ENCODE assay signal across 1 cellular context in the genomic region with DNA sequence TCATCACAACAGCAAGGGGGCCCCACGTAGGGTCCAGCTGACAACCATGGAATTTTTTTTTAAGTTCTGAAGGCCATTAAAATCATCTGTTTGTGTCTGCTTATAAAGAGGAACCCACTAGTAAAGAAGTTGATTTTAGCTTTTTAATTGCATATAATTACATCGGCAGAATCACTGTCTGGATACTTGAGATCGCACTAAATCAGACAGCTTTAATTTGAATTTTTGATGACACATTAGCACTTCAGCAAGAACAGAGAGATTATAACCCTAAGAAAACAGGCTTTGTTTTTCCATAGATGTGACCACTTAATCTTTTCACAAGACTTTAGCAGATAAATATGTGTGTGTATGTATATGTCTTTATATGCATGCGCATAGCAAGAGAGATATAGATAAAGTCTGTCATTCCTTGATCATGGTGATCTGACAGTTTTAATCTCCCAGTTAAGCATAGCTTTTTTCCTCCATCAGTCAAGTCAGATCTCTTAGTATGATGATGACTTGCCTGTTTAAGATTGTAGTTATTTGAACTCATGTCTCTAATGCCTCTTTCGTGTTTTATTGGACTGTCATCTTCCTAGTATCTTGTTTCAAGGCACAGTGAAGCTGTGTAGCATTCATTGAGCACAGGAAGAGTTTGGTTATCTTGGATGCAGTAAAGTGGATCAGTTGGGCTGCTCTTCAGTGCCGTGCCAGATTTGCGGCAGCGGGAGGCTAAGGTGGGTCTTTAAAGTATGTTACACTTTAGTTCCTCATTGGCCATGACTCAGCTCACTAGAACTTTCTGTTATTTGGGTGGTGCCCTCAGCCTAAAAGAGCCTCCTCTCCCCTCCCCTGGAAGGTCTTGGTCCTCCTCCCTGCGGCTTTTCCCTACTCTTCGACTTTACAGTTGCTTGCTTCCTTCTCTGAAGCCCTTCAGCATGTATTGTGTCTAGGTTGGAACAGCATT.
TF ChIP-seq lines count a peak whose summit lies in the region.

No MANE protein-coding gene starts in this region.

TF ChIP-seq in HEK293, 187 proteins besides CTCF, POLR2A, EP300 and RAD21 (continued from another document and continues in another):
- TF ChIP-seq, protein P1, sequence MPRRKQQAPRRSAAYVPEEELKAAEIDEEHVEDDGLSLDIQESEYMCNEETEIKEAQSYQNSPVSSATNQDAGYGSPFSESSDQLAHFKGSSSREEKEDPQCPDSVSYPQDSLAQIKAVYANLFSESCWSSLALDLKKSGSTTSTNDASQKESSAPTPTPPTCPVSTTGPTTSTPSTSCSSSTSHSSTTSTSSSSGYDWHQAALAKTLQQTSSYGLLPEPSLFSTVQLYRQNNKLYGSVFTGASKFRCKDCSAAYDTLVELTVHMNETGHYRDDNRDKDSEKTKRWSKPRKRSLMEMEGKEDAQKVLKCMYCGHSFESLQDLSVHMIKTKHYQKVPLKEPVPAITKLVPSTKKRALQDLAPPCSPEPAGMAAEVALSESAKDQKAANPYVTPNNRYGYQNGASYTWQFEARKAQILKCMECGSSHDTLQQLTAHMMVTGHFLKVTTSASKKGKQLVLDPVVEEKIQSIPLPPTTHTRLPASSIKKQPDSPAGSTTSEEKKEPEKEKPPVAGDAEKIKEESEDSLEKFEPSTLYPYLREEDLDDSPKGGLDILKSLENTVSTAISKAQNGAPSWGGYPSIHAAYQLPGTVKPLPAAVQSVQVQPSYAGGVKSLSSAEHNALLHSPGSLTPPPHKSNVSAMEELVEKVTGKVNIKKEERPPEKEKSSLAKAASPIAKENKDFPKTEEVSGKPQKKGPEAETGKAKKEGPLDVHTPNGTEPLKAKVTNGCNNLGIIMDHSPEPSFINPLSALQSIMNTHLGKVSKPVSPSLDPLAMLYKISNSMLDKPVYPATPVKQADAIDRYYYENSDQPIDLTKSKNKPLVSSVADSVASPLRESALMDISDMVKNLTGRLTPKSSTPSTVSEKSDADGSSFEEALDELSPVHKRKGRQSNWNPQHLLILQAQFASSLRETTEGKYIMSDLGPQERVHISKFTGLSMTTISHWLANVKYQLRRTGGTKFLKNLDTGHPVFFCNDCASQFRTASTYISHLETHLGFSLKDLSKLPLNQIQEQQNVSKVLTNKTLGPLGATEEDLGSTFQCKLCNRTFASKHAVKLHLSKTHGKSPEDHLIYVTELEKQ (tag by site-specific recombination; IDR thresholded peaks at IDR 0.05; ENCODE audit: borderline replicate concordance) = peak; percentile 82; the same call in 1 of the 2 replicates
- TF ChIP-seq GLIS1 (tag by site-specific recombination; IDR thresholded peaks at IDR 0.05) = peak; percentile 82
- TF ChIP-seq, protein P2, sequence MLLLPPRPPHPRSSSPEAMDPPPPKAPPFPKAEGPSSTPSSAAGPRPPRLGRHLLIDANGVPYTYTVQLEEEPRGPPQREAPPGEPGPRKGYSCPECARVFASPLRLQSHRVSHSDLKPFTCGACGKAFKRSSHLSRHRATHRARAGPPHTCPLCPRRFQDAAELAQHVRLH (tag by site-specific recombination; IDR thresholded peaks at IDR 0.05) = peak; percentile 81
- TF ChIP-seq ZNF837 (tag by site-specific recombination; IDR thresholded peaks at IDR 0.05) = 0 out of 2 replicates have a peak, but pooled peaks have one; percentile 50
- TF ChIP-seq SP3 (tag by site-specific recombination; IDR thresholded peaks at IDR 0.05) = no peak
- peak; percentile 92 for TF ChIP-seq ZEB2 (tag by site-specific recombination; IDR thresholded peaks at IDR 0.05)
- TF ChIP-seq ZNF366 (tag by site-specific recombination; conservative IDR thresholded peaks at IDR 0.05) = peak; percentile 60
- no peak for TF ChIP-seq ZNF37A (tag by site-specific recombination; IDR thresholded peaks at IDR 0.05)
- TF ChIP-seq TRIM28 (IDR thresholded peaks at IDR 0.05; ENCODE audit: borderline replicate concordance, low read length) = peak; percentile 76; the same call in 1 of the 2 replicates
- peak; percentile 18; the same call in 1 of the 2 replicates for TF ChIP-seq KLF16 (tag by site-specific recombination; IDR thresholded peaks at IDR 0.05)
- no peak for TF ChIP-seq SETDB1 (IDR thresholded peaks at IDR 0.05; ENCODE audit: insufficient read length, low read length)
- TF ChIP-seq ZNF292 (tag by site-specific recombination; IDR thresholded peaks at IDR 0.05; ENCODE audit: borderline replicate concordance, low read depth) = no peak
- no peak for TF ChIP-seq ZNF274 (IDR thresholded peaks at IDR 0.05; ENCODE audit: low read length)
- no peak for TF ChIP-seq ZNF274 (tag by site-specific recombination; IDR thresholded peaks at IDR 0.05; ENCODE audit: borderline replicate concordance)
- TF ChIP-seq, protein P3, sequence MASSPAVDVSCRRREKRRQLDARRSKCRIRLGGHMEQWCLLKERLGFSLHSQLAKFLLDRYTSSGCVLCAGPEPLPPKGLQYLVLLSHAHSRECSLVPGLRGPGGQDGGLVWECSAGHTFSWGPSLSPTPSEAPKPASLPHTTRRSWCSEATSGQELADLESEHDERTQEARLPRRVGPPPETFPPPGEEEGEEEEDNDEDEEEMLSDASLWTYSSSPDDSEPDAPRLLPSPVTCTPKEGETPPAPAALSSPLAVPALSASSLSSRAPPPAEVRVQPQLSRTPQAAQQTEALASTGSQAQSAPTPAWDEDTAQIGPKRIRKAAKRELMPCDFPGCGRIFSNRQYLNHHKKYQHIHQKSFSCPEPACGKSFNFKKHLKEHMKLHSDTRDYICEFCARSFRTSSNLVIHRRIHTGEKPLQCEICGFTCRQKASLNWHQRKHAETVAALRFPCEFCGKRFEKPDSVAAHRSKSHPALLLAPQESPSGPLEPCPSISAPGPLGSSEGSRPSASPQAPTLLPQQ (tag by site-specific recombination; IDR thresholded peaks at IDR 0.05) = peak; percentile 92
- TF ChIP-seq ZBTB48 (tag by site-specific recombination; IDR thresholded peaks at IDR 0.05) = 0 out of 2 replicates have a peak, but pooled peaks have one; percentile 28
- peak; percentile 59 for TF ChIP-seq OVOL3 (tag by site-specific recombination; IDR thresholded peaks at IDR 0.05)
- no peak; the same call in 1 of the 2 replicates for TF ChIP-seq ZNF146 (tag by site-specific recombination; IDR thresholded peaks at IDR 0.05)
- no peak for TF ChIP-seq YY1 (tag by site-specific recombination; IDR thresholded peaks at IDR 0.05)
- TF ChIP-seq ZNF600 (tag by site-specific recombination; IDR thresholded peaks at IDR 0.05) = peak; percentile 84
- TF ChIP-seq, protein P4, sequence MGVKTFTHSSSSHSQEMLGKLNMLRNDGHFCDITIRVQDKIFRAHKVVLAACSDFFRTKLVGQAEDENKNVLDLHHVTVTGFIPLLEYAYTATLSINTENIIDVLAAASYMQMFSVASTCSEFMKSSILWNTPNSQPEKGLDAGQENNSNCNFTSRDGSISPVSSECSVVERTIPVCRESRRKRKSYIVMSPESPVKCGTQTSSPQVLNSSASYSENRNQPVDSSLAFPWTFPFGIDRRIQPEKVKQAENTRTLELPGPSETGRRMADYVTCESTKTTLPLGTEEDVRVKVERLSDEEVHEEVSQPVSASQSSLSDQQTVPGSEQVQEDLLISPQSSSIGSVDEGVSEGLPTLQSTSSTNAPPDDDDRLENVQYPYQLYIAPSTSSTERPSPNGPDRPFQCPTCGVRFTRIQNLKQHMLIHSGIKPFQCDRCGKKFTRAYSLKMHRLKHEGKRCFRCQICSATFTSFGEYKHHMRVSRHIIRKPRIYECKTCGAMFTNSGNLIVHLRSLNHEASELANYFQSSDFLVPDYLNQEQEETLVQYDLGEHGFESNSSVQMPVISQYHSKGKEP (tag by site-specific recombination; IDR thresholded peaks at IDR 0.05) = peak; percentile 68
- TF ChIP-seq, protein P5, sequence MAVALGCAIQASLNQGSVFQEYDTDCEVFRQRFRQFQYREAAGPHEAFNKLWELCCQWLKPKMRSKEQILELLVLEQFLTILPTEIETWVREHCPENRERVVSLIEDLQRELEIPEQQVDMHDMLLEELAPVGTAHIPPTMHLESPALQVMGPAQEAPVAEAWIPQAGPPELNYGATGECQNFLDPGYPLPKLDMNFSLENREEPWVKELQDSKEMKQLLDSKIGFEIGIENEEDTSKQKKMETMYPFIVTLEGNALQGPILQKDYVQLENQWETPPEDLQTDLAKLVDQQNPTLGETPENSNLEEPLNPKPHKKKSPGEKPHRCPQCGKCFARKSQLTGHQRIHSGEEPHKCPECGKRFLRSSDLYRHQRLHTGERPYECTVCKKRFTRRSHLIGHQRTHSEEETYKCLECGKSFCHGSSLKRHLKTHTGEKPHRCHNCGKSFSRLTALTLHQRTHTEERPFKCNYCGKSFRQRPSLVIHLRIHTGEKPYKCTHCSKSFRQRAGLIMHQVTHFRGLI (tag by site-specific recombination; IDR thresholded peaks at IDR 0.05) = peak; percentile 98
- TF ChIP-seq, protein P6, sequence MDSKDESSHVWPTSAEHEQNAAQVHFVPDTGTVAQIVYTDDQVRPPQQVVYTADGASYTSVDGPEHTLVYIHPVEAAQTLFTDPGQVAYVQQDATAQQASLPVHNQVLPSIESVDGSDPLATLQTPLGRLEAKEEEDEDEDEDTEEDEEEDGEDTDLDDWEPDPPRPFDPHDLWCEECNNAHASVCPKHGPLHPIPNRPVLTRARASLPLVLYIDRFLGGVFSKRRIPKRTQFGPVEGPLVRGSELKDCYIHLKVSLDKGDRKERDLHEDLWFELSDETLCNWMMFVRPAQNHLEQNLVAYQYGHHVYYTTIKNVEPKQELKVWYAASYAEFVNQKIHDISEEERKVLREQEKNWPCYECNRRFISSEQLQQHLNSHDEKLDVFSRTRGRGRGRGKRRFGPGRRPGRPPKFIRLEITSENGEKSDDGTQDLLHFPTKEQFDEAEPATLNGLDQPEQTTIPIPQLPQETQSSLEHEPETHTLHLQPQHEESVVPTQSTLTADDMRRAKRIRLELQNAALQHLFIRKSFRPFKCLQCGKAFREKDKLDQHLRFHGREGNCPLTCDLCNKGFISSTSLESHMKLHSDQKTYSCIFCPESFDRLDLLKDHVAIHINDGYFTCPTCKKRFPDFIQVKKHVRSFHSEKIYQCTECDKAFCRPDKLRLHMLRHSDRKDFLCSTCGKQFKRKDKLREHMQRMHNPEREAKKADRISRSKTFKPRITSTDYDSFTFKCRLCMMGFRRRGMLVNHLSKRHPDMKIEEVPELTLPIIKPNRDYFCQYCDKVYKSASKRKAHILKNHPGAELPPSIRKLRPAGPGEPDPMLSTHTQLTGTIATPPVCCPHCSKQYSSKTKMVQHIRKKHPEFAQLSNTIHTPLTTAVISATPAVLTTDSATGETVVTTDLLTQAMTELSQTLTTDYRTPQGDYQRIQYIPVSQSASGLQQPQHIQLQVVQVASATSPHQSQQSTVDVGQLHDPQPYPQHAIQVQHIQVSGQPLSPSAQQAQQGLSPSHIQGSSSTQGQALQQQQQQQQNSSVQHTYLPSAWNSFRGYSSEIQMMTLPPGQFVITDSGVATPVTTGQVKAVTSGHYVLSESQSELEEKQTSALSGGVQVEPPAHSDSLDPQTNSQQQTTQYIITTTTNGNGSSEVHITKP (tag by site-specific recombination; IDR thresholded peaks at IDR 0.05) = peak; percentile 49
- TF ChIP-seq ZNF2 (tag by site-specific recombination; IDR thresholded peaks at IDR 0.05) = peak; percentile 96
- TF ChIP-seq ZFP69B (tag by site-specific recombination; IDR thresholded peaks at IDR 0.05) = peak; percentile 73; the same call in 1 of the 2 replicates
- peak; percentile 46; the same call in 1 of the 2 replicates for TF ChIP-seq KLF1 (tag by site-specific recombination; IDR thresholded peaks at IDR 0.05)
- TF ChIP-seq, protein P7, sequence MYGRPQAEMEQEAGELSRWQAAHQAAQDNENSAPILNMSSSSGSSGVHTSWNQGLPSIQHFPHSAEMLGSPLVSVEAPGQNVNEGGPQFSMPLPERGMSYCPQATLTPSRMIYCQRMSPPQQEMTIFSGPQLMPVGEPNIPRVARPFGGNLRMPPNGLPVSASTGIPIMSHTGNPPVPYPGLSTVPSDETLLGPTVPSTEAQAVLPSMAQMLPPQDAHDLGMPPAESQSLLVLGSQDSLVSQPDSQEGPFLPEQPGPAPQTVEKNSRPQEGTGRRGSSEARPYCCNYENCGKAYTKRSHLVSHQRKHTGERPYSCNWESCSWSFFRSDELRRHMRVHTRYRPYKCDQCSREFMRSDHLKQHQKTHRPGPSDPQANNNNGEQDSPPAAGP (tag by site-specific recombination; IDR thresholded peaks at IDR 0.05) = peak; percentile 83
- TF ChIP-seq ZSCAN23 (tag by site-specific recombination; IDR thresholded peaks at IDR 0.05) = 0 out of 2 replicates have a peak, but pooled peaks have one; percentile 25
- TF ChIP-seq ZNF350 (tag by site-specific recombination; IDR thresholded peaks at IDR 0.05) = no peak
- 0 out of 2 replicates have a peak, but pooled peaks have one; percentile 8 for TF ChIP-seq KLF10 (tag by site-specific recombination; IDR thresholded peaks at IDR 0.05)
- no peak for TF ChIP-seq RBAK (tag by site-specific recombination; IDR thresholded peaks at IDR 0.05)
- TF ChIP-seq ZNF24 (tag by site-specific recombination; IDR thresholded peaks at IDR 0.05) = peak; percentile 58; the same call in 1 of the 2 replicates
- peak; percentile 64 for TF ChIP-seq WT1 (tag by site-specific recombination; IDR thresholded peaks at IDR 0.05)
- peak; percentile 9; the same call in 1 of the 2 replicates for TF ChIP-seq GLI2 (tag by site-specific recombination; IDR thresholded peaks at IDR 0.05; ENCODE audit: borderline replicate concordance, low read depth)
- TF ChIP-seq, protein P8, sequence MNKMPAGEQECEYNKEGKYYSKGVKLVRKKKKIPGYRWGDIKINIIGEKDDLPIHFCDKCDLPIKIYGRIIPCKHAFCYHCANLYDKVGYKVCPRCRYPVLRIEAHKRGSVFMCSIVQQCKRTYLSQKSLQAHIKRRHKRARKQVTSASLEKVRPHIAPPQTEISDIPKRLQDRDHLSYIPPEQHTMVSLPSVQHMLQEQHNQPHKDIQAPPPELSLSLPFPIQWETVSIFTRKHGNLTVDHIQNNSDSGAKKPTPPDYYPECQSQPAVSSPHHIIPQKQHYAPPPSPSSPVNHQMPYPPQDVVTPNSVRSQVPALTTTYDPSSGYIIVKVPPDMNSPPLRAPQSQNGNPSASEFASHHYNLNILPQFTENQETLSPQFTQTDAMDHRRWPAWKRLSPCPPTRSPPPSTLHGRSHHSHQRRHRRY (tag by site-specific recombination; IDR thresholded peaks at IDR 0.05) = no peak
- 0 out of 2 replicates have a peak, but pooled peaks have one; percentile 7 for TF ChIP-seq BCL11A (tag by site-specific recombination; IDR thresholded peaks at IDR 0.05; ENCODE audit: low read depth)
- TF ChIP-seq, protein P9, sequence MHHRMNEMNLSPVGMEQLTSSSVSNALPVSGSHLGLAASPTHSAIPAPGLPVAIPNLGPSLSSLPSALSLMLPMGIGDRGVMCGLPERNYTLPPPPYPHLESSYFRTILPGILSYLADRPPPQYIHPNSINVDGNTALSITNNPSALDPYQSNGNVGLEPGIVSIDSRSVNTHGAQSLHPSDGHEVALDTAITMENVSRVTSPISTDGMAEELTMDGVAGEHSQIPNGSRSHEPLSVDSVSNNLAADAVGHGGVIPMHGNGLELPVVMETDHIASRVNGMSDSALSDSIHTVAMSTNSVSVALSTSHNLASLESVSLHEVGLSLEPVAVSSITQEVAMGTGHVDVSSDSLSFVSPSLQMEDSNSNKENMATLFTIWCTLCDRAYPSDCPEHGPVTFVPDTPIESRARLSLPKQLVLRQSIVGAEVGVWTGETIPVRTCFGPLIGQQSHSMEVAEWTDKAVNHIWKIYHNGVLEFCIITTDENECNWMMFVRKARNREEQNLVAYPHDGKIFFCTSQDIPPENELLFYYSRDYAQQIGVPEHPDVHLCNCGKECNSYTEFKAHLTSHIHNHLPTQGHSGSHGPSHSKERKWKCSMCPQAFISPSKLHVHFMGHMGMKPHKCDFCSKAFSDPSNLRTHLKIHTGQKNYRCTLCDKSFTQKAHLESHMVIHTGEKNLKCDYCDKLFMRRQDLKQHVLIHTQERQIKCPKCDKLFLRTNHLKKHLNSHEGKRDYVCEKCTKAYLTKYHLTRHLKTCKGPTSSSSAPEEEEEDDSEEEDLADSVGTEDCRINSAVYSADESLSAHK (tag by site-specific recombination; IDR thresholded peaks at IDR 0.05) = peak; percentile 46; the same call in 1 of the 2 replicates
